9 cellular contexts compared by ENCODE assay signal in genomic region chr4:22514431-22514830, GRCh38. TPM values are rescaled to one million over a fixed set of nuclear protein-coding genes. Genes with fewer than 3 reads are reported as not detected.
DNase-seq lines count a peak whose midpoint lies in the region; ATAC-seq and TF ChIP-seq lines count a peak whose summit lies in the region.
"Had no signal": no experiment of that assay in that cellular context is flagged by ENCODE, and none has a peak within 500 bp of the region (broad histone marks: within the 10 kb centered on the region; RNA-seq: fewer than 3 reads in every experiment).

No MANE protein-coding gene starts in this region.

- H3K9ac ChIP-seq in iPS-20b (ENCODE audit: low read depth, low read length) (peak overlapping the region; percentile 89), stomach smooth muscle (ENCODE audit: low read length in 2 of 2) (peak overlapping the region; percentile 49 to 66)

- H3K36me3 ChIP-seq in iPS-20b (ENCODE audit: insufficient read depth, low read depth, low read length) (no peaks in the 10 kb centered on the region), stomach smooth muscle (ENCODE audit: control insufficient read depth in 2 of 2, insufficient read depth in 2 of 2, low read length in 2 of 2) (no peaks in the 10 kb centered on the region)

- no peaks in the 10 kb centered on the region for H3K9me3 Mint-ChIP-seq in activated CD4-positive, alpha-beta T cell treated with anti-CD3 and anti-CD28 coated beads for 36 hours (ENCODE audit: low read depth)
- no peaks in the 10 kb centered on the region for H3K9me3 Mint-ChIP-seq in activated naive CD8-positive, alpha-beta T cell treated with anti-CD3 and anti-CD28 coated beads, Interleukin-2, amount 10 ng/mL, durations not matched to agents 7 days and 5 days

- POLR2A ChIA-PET in activated CD4-positive, alpha-beta T cell treated with anti-CD3 and anti-CD28 coated beads for 36 hours (lab: Charles Lee) = interaction anchor here (1.2 kb wide), 1 partner anchor 13 kb away, joined by 3 read pairs; no protein-coding TSS in a partner anchor
- POLR2A ChIA-PET in activated naive CD8-positive, alpha-beta T cell treated with anti-CD3 and anti-CD28 coated beads, Interleukin-2, amount 10 ng/mL, durations not matched to agents 7 days and 5 days (lab: Charles Lee) = no interaction called here

- no peak for TF ChIP-seq CTCF in GM13976 (IDR thresholded peaks at IDR 0.05; ENCODE audit: borderline replicate concordance, control extremely low read depth, extremely low read depth, insufficient read depth, missing control alignments)

- H3K4me3 Mint-ChIP-seq in activated CD4-positive, alpha-beta T cell treated with anti-CD3 and anti-CD28 coated beads for 36 hours = peak overlapping the region; percentile 89
- peak overlapping the region; percentile 94 for H3K4me3 Mint-ChIP-seq in activated naive CD8-positive, alpha-beta T cell treated with anti-CD3 and anti-CD28 coated beads, Interleukin-2, amount 10 ng/mL, durations not matched to agents 7 days and 5 days

- in situ Hi-C loops in GM13976 (cut with MboI; ENCODE audit: low sequenced_read_pairs, unreplicated experiment) = no loop called here

- H3K4me3 ChIP-seq in iPS-20b (ENCODE audit: low read length) (peak overlapping the region; percentile 87), stomach smooth muscle (ENCODE audit: low read length in 2 of 2) (peak overlapping the region; percentile 83 to 89)

- peaks cover 14% of the 10 kb centered on the region for H3K27me3 Mint-ChIP-seq in activated CD4-positive, alpha-beta T cell treated with anti-CD3 and anti-CD28 coated beads for 36 hours
- peaks cover 19% of the 10 kb centered on the region for H3K27me3 Mint-ChIP-seq in activated naive CD8-positive, alpha-beta T cell treated with anti-CD3 and anti-CD28 coated beads, Interleukin-2, amount 10 ng/mL, durations not matched to agents 7 days and 5 days

- no peak for DNase-seq in activated CD4-positive, alpha-beta T cell treated with anti-CD3 and anti-CD28 coated beads for 36 hours
- no peak for DNase-seq in activated CD4-positive, alpha-beta T cell treated with anti-CD3 and anti-CD28 coated beads for 4 hours
- DNase-seq in activated naive CD8-positive, alpha-beta T cell treated with anti-CD3 and anti-CD28 coated beads, Interleukin-2, amount 10 ng/mL, durations not matched to agents 7 days and 5 days = no peak
- DNase-seq in NOMO-1 (lab: John Stamatoyannopoulos, UW; ENCODE audit: unreplicated experiment in 2 of 2) = no peak
- DNase-seq in GM13976 (ENCODE audit: low spot score) = no peak
- DNase-seq: stimulated activated CD4-positive, alpha-beta T cell treated with anti-CD3 and anti-CD28 coated beads, Interleukin-1b, Interleukin-23, amount 100 ng/mL, for 48 hours had no signal

- H3K27ac Mint-ChIP-seq in activated CD4-positive, alpha-beta T cell treated with anti-CD3 and anti-CD28 coated beads for 36 hours = peak overlapping the region; percentile 66
- H3K27ac Mint-ChIP-seq in activated naive CD8-positive, alpha-beta T cell treated with anti-CD3 and anti-CD28 coated beads, Interleukin-2, amount 10 ng/mL, durations not matched to agents 7 days and 5 days = no peak overlapping the region

- peaks cover 7% of the 10 kb centered on the region for H3K36me3 Mint-ChIP-seq in activated CD4-positive, alpha-beta T cell treated with anti-CD3 and anti-CD28 coated beads for 36 hours (ENCODE audit: low read depth)
- H3K36me3 Mint-ChIP-seq in activated naive CD8-positive, alpha-beta T cell treated with anti-CD3 and anti-CD28 coated beads, Interleukin-2, amount 10 ng/mL, durations not matched to agents 7 days and 5 days = peaks cover 2% of the 10 kb centered on the region

- CTCF ChIA-PET in activated CD4-positive, alpha-beta T cell treated with anti-CD3 and anti-CD28 coated beads for 36 hours (lab: Charles Lee) = interaction anchor here (1.1 kb wide), 1 partner anchor 125 kb away, joined by 3 read pairs; no protein-coding TSS in a partner anchor

- no peak for ATAC-seq in activated CD4-positive, alpha-beta T cell treated with anti-CD3 and anti-CD28 coated beads for 36 hours
- ATAC-seq in activated naive CD8-positive, alpha-beta T cell treated with anti-CD3 and anti-CD28 coated beads, Interleukin-2, amount 10 ng/mL, durations not matched to agents 7 days and 5 days (ENCODE audit: low read depth) = no peak
- no peak for ATAC-seq in HG02678 (IDR thresholded peaks at IDR 0.05; ENCODE audit: unreplicated experiment)

- intact Hi-C loops in activated CD4-positive, alpha-beta T cell treated with anti-CD3 and anti-CD28 coated beads for 36 hours (cut with DNase I, micrococcal nuclease) = loop anchor here in 1 of 2 experiments (10.0 kb wide), 1 partner anchor 160 kb away; no protein-coding TSS in a partner anchor

- peaks cover 13% of the 10 kb centered on the region for H3K4me1 Mint-ChIP-seq in activated CD4-positive, alpha-beta T cell treated with anti-CD3 and anti-CD28 coated beads for 36 hours
- peaks cover 14% of the 10 kb centered on the region for H3K4me1 Mint-ChIP-seq in activated naive CD8-positive, alpha-beta T cell treated with anti-CD3 and anti-CD28 coated beads, Interleukin-2, amount 10 ng/mL, durations not matched to agents 7 days and 5 days

- no peaks in the 10 kb centered on the region for H3K9me3 ChIP-seq in iPS-20b (ENCODE audit: insufficient read depth, low read depth, low read length)
- H3K9me3 ChIP-seq in stomach smooth muscle (ENCODE audit: control insufficient read depth in 2 of 2, low read length in 2 of 2) = no peaks in the 10 kb centered on the region

- H3K27ac ChIP-seq in iPS-20b (ENCODE audit: low read length) = no peak overlapping the region
- no peak overlapping the region for H3K27ac ChIP-seq in stomach smooth muscle (ENCODE audit: low read length)

- H3K4me1 ChIP-seq in iPS-20b (ENCODE audit: insufficient read depth, low read length) (peaks cover 12% of the 10 kb centered on the region; the same call in 1 of the 2 replicates), stomach smooth muscle (ENCODE audit: control insufficient read depth, insufficient read depth, low read length) (peaks cover 17% of the 10 kb centered on the region)

- peaks cover 13% of the 10 kb centered on the region for H3K27me3 ChIP-seq in iPS-20b (ENCODE audit: insufficient read depth, low read length)
- no peaks in the 10 kb centered on the region for H3K27me3 ChIP-seq in stomach smooth muscle (ENCODE audit: control insufficient read depth in 1 of 2, insufficient read depth in 2 of 2, low read length in 2 of 2)

RNA-seq across cellular contexts. Expression of gene ADGRA3, which starts 1.4 kb away (rescaled TPM):
- 10 to 100 TPM; 10.8 to 15.2 TPM for total RNA-seq in activated CD4-positive, alpha-beta T cell treated with anti-CD3 and anti-CD28 coated beads for 36 hours
- 1 to 10 TPM in 1 of 2 experiments, under 1 TPM in 1; 0.99 to 1.3 TPM for total RNA-seq in activated naive CD8-positive, alpha-beta T cell treated with anti-CD3 and anti-CD28 coated beads, Interleukin-2, amount 10 ng/mL, durations not matched to agents 7 days and 5 days

Comparison
In these comparisons a context has a peak if more than half of its experiments do, and no peak if none do; other contexts are left out.
1. RNA of gene ADGRA3, which starts 1.4 kb away (total RNA-seq): 10.8 to 15.2 TPM in activated CD4-positive, alpha-beta T cell treated with anti-CD3 and anti-CD28 coated beads for 36 hours; 0.99 to 1.3 TPM in activated naive CD8-positive, alpha-beta T cell treated with anti-CD3 and anti-CD28 coated beads, Interleukin-2, amount 10 ng/mL, durations not matched to agents 7 days and 5 days; every median in the first group is over 4 times any median in the second.